Comparison of ENCODE assay signal across 17 cellular contexts in the genomic region with DNA sequence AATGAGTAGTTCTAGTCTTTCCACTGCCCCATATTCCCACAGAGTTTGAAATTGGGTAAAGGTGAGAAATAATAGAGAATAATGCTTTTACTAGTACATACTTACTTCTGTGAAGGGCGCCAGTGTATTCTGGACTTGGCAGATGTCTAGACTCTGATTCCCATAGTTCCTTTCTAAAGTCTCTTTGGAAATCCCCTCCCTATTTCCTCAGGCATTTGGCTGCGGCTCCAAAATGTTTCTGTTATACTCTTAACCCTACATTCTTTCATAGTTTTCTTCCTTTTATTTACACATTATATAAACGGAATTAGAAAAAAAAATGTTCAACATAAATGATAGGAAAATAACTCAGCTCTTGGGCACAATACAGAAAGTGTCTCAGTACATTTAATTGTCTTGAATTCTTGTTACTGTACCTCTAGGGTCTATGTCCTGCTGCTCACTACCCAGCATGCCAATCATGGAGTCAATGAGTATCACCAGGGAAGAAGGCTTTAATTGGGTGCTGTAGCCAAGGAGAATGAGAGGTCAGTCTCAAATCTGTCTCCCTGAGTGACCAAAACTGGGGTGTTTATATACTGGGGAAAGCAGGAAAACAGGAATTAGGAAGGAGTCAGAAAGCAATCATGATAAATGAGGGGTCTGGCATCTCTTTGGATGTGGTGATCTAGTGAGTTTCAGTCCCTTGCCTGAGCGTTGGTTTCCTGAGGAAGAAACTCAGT.
"Had no signal": no experiment of that assay in that cellular context is flagged by ENCODE, and none has a peak within 500 bp of the region (broad histone marks: within the 10 kb centered on the region; RNA-seq: fewer than 3 reads in every experiment).

No MANE protein-coding gene starts in this region.

- H3K4me3 Mint-ChIP-seq: natural killer cell had no signal

- ATAC-seq: gastroesophageal sphincter, heart right ventricle, left colon, natural killer cell had no signal

- H3K36me3 ChIP-seq: breast epithelium, esophagus squamous epithelium, gastroesophageal sphincter, heart right ventricle, tibial artery, uterus had no signal

- H3K4me1 ChIP-seq: breast epithelium had no signal

- H3K9me3 ChIP-seq: breast epithelium, esophagus squamous epithelium, gastroesophageal sphincter, heart right ventricle, tibial artery, uterus had no signal

- H3K27ac ChIP-seq: breast epithelium, esophagus squamous epithelium, gastroesophageal sphincter, heart right ventricle, skin epidermis, tibial artery, uterus had no signal

- H3K36me3 Mint-ChIP-seq: natural killer cell had no signal

- H3K27me3 ChIP-seq: breast epithelium, esophagus squamous epithelium, gastroesophageal sphincter, heart right ventricle, tibial artery, uterus had no signal

- H3K4me1 Mint-ChIP-seq: natural killer cell had no signal

- H3K27ac Mint-ChIP-seq: natural killer cell had no signal

- DNase-seq: activated CD4-positive, CD25-positive, alpha-beta regulatory T cell treated with anti-CD3 and anti-CD28 coated beads, Interleukin-2, amount 50 U/mL, for 72 hours; activated naive CD4-positive, alpha-beta T cell; aorta; esophagus squamous epithelium; left colon; mammary epithelial cell; natural killer cell; posterior cingulate gyrus; stimulated activated CD4-positive, alpha-beta T cell treated with anti-CD3 and anti-CD28 coated beads, Interleukin-4, amount 100 ng/mL, for 24 hours; stimulated activated naive CD4-positive, alpha-beta T cell; tibial artery; uterus had no signal

- FAIRE-seq: islet of Langerhans had no signal

- H3K4me3 ChIP-seq: breast epithelium, esophagus squamous epithelium, gastroesophageal sphincter, heart right ventricle, skin epidermis, tibial artery, uterus had no signal
